Comparison of ENCODE assay signal across 8 cellular contexts in the genomic region with DNA sequence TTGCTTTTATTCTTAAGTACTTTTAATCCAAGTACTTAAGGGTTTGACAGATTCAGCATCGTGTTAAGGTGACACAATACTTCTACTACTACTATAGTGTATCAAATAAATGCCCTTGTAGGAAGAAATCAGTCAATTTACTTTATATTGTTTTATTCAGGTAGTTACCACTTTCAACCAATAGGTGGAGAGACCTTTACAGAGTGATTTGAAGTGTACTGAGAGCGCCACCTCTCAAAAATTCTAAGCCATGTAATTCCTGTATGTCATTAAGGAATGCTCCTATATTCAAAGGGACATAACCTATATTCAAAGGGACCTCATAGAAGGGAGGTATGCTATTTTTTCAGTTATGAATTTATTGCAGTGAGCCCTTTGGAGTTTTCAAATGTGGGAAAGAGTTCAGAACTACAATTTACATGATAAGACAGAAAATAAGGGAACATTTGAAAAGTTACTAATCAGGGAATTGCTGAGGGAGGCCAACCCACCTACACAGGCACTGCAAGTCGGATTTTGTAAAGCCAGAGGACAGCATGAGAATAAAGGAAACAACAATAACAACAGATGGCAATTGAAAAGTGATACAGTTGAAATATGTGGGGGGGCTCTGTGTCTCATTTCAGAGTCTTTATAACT.
DNase-seq lines count a peak whose midpoint lies in the region; ATAC-seq, FAIRE-seq and TF ChIP-seq lines count a peak whose summit lies in the region.

No MANE protein-coding gene starts in this region.

- no peak overlapping the region for H3K4me2 ChIP-seq in smooth muscle cell

- H4K20me1 ChIP-seq in smooth muscle cell (ENCODE audit: low read depth): no peaks in the 10 kb centered on the region

- H3K4me3 ChIP-seq in AG10803 (ENCODE audit: low read length) (no peak overlapping the region), bronchial epithelial cell (ENCODE audit: low read depth, low read length) (no peak overlapping the region), smooth muscle cell (no peak overlapping the region)
- no peak overlapping the region for H3K4me3 ChIP-seq in effector memory CD4-positive, alpha-beta T cell (ENCODE audit: insufficient read depth, low read depth, low read length, poor library complexity, severe bottlenecking)

- TF ChIP-seq CTCF in AG10803 (conservative IDR thresholded peaks at IDR 0.05; ENCODE audit: low read length): peak; percentile 50
- peak; percentile 61 for TF ChIP-seq CTCF in bronchial epithelial cell (IDR thresholded peaks at IDR 0.05; ENCODE audit: insufficient read depth, low read length, severe bottlenecking)
- peak; percentile 54 for TF ChIP-seq CTCF in smooth muscle cell (IDR thresholded peaks at IDR 0.05; ENCODE audit: borderline replicate concordance, insufficient read depth, poor library complexity, severe bottlenecking)

- no peaks in the 10 kb centered on the region for H3K9me3 ChIP-seq in smooth muscle cell (replicated peaks; ENCODE audit: low read depth)
- H3K9me3 ChIP-seq in effector memory CD4-positive, alpha-beta T cell (ENCODE audit: control insufficient read depth, low read length): no peaks in the 10 kb centered on the region

- H3K4me1 ChIP-seq in smooth muscle cell (ENCODE audit: low read depth): no peaks in the 10 kb centered on the region
- H3K4me1 ChIP-seq in effector memory CD4-positive, alpha-beta T cell (ENCODE audit: control insufficient read depth, insufficient read depth, low read length, poor library complexity, severe bottlenecking): no peaks in the 10 kb centered on the region

- H3F3A ChIP-seq in smooth muscle cell (ENCODE audit: low read depth): no peaks in the 10 kb centered on the region

- H3K27ac ChIP-seq in smooth muscle cell (ENCODE audit: low read depth): no peak overlapping the region
- no peak overlapping the region for H3K27ac ChIP-seq in effector memory CD4-positive, alpha-beta T cell (ENCODE audit: insufficient read depth, low read length, poor library complexity, severe bottlenecking)

- H3K9ac ChIP-seq in smooth muscle cell (ENCODE audit: low read depth): no peak overlapping the region

- no peak overlapping the region for H2AFZ ChIP-seq in smooth muscle cell (ENCODE audit: low read depth)

- no peak for FAIRE-seq in bronchial epithelial cell (lab: Jason Lieb, UNC)

- no peaks in the 10 kb centered on the region for H3K36me3 ChIP-seq in bronchial epithelial cell (ENCODE audit: control insufficient read depth, insufficient read depth, low read length)
- no peaks in the 10 kb centered on the region for H3K36me3 ChIP-seq in smooth muscle cell (ENCODE audit: low read depth)
- H3K36me3 ChIP-seq in effector memory CD4-positive, alpha-beta T cell (ENCODE audit: control insufficient read depth, insufficient read depth, low read length): no peaks in the 10 kb centered on the region

- DNase-seq in AG10803 (ENCODE audit: low read depth): peak; percentile 9
- peak; percentile 42 for DNase-seq in NCI-H2171 treated with DMSO at 0.1 percent for 48 hours (lab: John Stamatoyannopoulos, UW)
- peak; percentile 74 for DNase-seq in bronchial epithelial cell (ENCODE audit: low read depth)
- no peak for DNase-seq in smooth muscle cell (lab: John Stamatoyannopoulos, UW; ENCODE audit: unreplicated experiment)
- no peak for DNase-seq in activated CD8-positive, alpha-beta memory T cell treated with anti-CD3 and anti-CD28 coated beads, Interleukin-2, amount 10 ng/mL, durations not matched to agents 7 days and 5 days
- DNase-seq in effector memory CD4-positive, alpha-beta T cell: no peak

- CTCF ChIA-PET in activated CD8-positive, alpha-beta memory T cell treated with anti-CD3 and anti-CD28 coated beads, Interleukin-2, amount 10 ng/mL, durations not matched to agents 7 days and 5 days (lab: Charles Lee): no interaction called here

- WGBS in smooth muscle cell (ENCODE audit: low lambda C conversion rate): 31% methylated on average over 3 of the region's 3 CpGs

- H3K4me1 Mint-ChIP-seq in activated CD8-positive, alpha-beta memory T cell treated with anti-CD3 and anti-CD28 coated beads, Interleukin-2, amount 10 ng/mL, durations not matched to agents 7 days and 5 days: no peaks in the 10 kb centered on the region

- H3K79me2 ChIP-seq in smooth muscle cell (ENCODE audit: low read depth): no peaks in the 10 kb centered on the region

- ATAC-seq in GM18870 (IDR thresholded peaks at IDR 0.05; ENCODE audit: unreplicated experiment): peak; percentile 93
- peak; percentile 77 for ATAC-seq in HG03039 (IDR thresholded peaks at IDR 0.05; ENCODE audit: unreplicated experiment)
- ATAC-seq in activated CD8-positive, alpha-beta memory T cell treated with anti-CD3 and anti-CD28 coated beads, Interleukin-2, amount 10 ng/mL, durations not matched to agents 7 days and 5 days: no peak

- no peaks in the 10 kb centered on the region for H3K9me3 Mint-ChIP-seq in activated CD8-positive, alpha-beta memory T cell treated with anti-CD3 and anti-CD28 coated beads, Interleukin-2, amount 10 ng/mL, durations not matched to agents 7 days and 5 days (ENCODE audit: low read depth)

- no peak overlapping the region for H3K4me3 Mint-ChIP-seq in activated CD8-positive, alpha-beta memory T cell treated with anti-CD3 and anti-CD28 coated beads, Interleukin-2, amount 10 ng/mL, durations not matched to agents 7 days and 5 days

- H3K27ac Mint-ChIP-seq in activated CD8-positive, alpha-beta memory T cell treated with anti-CD3 and anti-CD28 coated beads, Interleukin-2, amount 10 ng/mL, durations not matched to agents 7 days and 5 days: no peak overlapping the region

- H3K27me3 ChIP-seq in bronchial epithelial cell (ENCODE audit: control insufficient read depth, insufficient read depth, low read length) (no peaks in the 10 kb centered on the region), smooth muscle cell (ENCODE audit: low read depth) (no peaks in the 10 kb centered on the region)
- no peaks in the 10 kb centered on the region for H3K27me3 ChIP-seq in effector memory CD4-positive, alpha-beta T cell (replicated peaks; ENCODE audit: control insufficient read depth, insufficient read depth, low read length, poor library complexity, severe bottlenecking)

- H3K36me3 Mint-ChIP-seq in activated CD8-positive, alpha-beta memory T cell treated with anti-CD3 and anti-CD28 coated beads, Interleukin-2, amount 10 ng/mL, durations not matched to agents 7 days and 5 days: no peaks in the 10 kb centered on the region

- no peaks in the 10 kb centered on the region for H3K27me3 Mint-ChIP-seq in activated CD8-positive, alpha-beta memory T cell treated with anti-CD3 and anti-CD28 coated beads, Interleukin-2, amount 10 ng/mL, durations not matched to agents 7 days and 5 days

Comparison
In these comparisons a context has a peak if more than half of its experiments do, and no peak if none do; other contexts are left out.
1. DNase-seq: peak in AG10803 (single experiment), NCI-H2171 treated with DMSO at 0.1 percent for 48 hours (single experiment) and bronchial epithelial cell (single experiment); none in smooth muscle cell (single experiment), activated CD8-positive, alpha-beta memory T cell treated with anti-CD3 and anti-CD28 coated beads, Interleukin-2, amount 10 ng/mL, durations not matched to agents 7 days and 5 days (single experiment) and effector memory CD4-positive, alpha-beta T cell (0 of 3).
2. Peak in every context shown above with its lines, with median percentiles within 50 percentile points of each other: CTCF ChIP-seq.